20 cellular contexts compared by ENCODE assay signal in the genomic region with DNA sequence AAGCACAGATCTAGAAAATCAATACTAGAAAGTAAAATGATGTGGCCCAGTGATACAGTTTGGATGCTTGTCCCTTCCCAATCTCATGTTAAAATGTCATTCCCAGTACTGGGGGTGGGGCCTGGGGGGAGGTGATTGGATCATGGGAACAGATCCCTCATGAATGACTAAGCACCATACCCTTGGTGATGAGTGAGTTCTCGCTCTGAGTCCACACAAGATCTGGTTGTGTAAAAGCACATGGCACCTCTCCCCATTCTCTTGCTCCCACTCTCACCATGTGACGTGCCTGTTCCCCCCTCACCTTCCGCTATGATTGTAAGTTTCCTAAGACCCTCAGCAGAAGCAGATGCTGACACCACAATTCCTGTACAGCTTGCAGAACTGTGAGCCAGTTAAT.
A peak's percentile ranks its signal among the peaks of the same experiment; 100 is the strongest.
DNase-seq lines count a peak whose midpoint lies in the region; ATAC-seq, FAIRE-seq and TF ChIP-seq lines count a peak whose summit lies in the region.
"Had no signal": no experiment of that assay in that cellular context is flagged by ENCODE, and none has a peak within 500 bp of the region (broad histone marks: within the 10 kb centered on the region; RNA-seq: fewer than 3 reads in every experiment).

No MANE protein-coding gene starts in this region.

- no peak overlapping the region for H3K27ac ChIP-seq in IMR-90 (ENCODE audit: insufficient read depth, low read length)
- no peak overlapping the region for H3K27ac ChIP-seq in H1 (ENCODE audit: low read depth, low read length)
- no peak overlapping the region for H3K27ac ChIP-seq in neural progenitor cell

- H3K4me1 Mint-ChIP-seq in neural progenitor cell (peaks cover 11% of the 10 kb centered on the region), osteocyte (ENCODE audit: unreplicated experiment) (peaks cover 29% of the 10 kb centered on the region)
- H3K4me1 Mint-ChIP-seq: B cell had no signal

- H3K4me2 ChIP-seq in IMR-90 (ENCODE audit: low read depth, low read length) (no peak overlapping the region), H1 (ENCODE audit: insufficient read depth in 1 of 2, low read depth in 2 of 2, low read length in 2 of 2) (no peak overlapping the region), neural progenitor cell (peak overlapping the region; percentile 9)

- BruUV-seq in IMR-90 (replicated peaks; lab: Mats Ljungman, UMichigan) = no TSS peak

- intact Hi-C loops in IMR-90 (cut with micrococcal nuclease) = no loop called here

- FAIRE-seq in H1 (lab: Jason Lieb, UNC) = no peak
- FAIRE-seq: G401.6, GM12892, GM19239, RCC 7860 had no signal

- H2BK120ac ChIP-seq in IMR-90 (ENCODE audit: low read depth, low read length) = no peak overlapping the region
- no peak overlapping the region for H2BK120ac ChIP-seq in H1 (replicated peaks; ENCODE audit: low read depth, low read length)

- no peak for TF ChIP-seq RAD21 in IMR-90 (IDR thresholded peaks at IDR 0.05; ENCODE audit: low read length)
- no peak for TF ChIP-seq RAD21 in H1 (IDR thresholded peaks at IDR 0.05 in 1 of 2, conservative IDR thresholded peaks at IDR 0.05 in 1 of 2; ENCODE audit: low read depth in 2 of 2, low read length in 2 of 2)

- H2BK15ac ChIP-seq in IMR-90 (ENCODE audit: low read depth, low read length) (no peak overlapping the region), H1 (ENCODE audit: low read length) (peak overlapping the region; percentile 90; the same call in 1 of the 2 replicates)

- H3F3A ChIP-seq in neural progenitor cell (ENCODE audit: low read depth) = peaks cover 21% of the 10 kb centered on the region

- H3K4me3 Mint-ChIP-seq in neural progenitor cell (no peak overlapping the region), osteocyte (ENCODE audit: unreplicated experiment) (no peak overlapping the region)
- H3K4me3 Mint-ChIP-seq: B cell; CD4-positive, alpha-beta T cell had no signal

- H3K56ac ChIP-seq in IMR-90 (ENCODE audit: extremely low read depth, insufficient read depth, low read length) (no peak overlapping the region), H1 (replicated peaks; ENCODE audit: insufficient read length, low read depth, low read length) (no peak overlapping the region)

- H2BK5ac ChIP-seq in IMR-90 (ENCODE audit: low read depth, low read length, poor library complexity, severe bottlenecking) (no peak overlapping the region), H1 (ENCODE audit: low read depth, low read length) (0 out of 2 replicates have a peak overlapping the region, but pooled peaks have one; percentile 40)

- H3K9me3 Mint-ChIP-seq in neural progenitor cell (peaks cover 2% of the 10 kb centered on the region), osteocyte (ENCODE audit: unreplicated experiment) (no peaks in the 10 kb centered on the region)

- H3K4me3 ChIP-seq in IMR-90 (ENCODE audit: insufficient read depth, low read depth, low read length) = no peak overlapping the region
- no peak overlapping the region for H3K4me3 ChIP-seq in H1 (ENCODE audit: extremely low read depth in 1 of 4, insufficient read depth in 2 of 4, low read depth in 3 of 4, low read length in 4 of 4)
- H3K4me3 ChIP-seq in neural progenitor cell = no peak overlapping the region

- no peak overlapping the region for H3K4ac ChIP-seq in IMR-90 (ENCODE audit: low read depth, low read length)
- H3K4ac ChIP-seq in H1 (replicated peaks; ENCODE audit: insufficient read length, low read depth, low read length) = no peak overlapping the region

- H3K9me3 ChIP-seq in IMR-90 (ENCODE audit: control insufficient read depth, insufficient read depth, low read length) = no peaks in the 10 kb centered on the region
- H3K9me3 ChIP-seq in H1 (ENCODE audit: insufficient read depth in 2 of 2, low read depth in 1 of 2, low read length in 1 of 2) = no peaks in the 10 kb centered on the region
- H3K9me3 ChIP-seq in neural progenitor cell (ENCODE audit: low read depth) = no peaks in the 10 kb centered on the region

- no peak overlapping the region for H4K5ac ChIP-seq in IMR-90 (ENCODE audit: low read depth, low read length)
- H4K5ac ChIP-seq in H1 (ENCODE audit: insufficient read length, low read depth, low read length) = no peak overlapping the region

- TF ChIP-seq POLR2A in IMR-90 (IDR thresholded peaks at IDR 0.05; ENCODE audit: low read depth, low read length) (no peak), H1 (IDR thresholded peaks at IDR 0.05; ENCODE audit: control extremely low read depth in 1 of 2, low read depth in 2 of 2, low read length in 2 of 2) (no peak)

- DNase-seq in H4 (ENCODE audit: low spot score) = peak; percentile 8
- peak; percentile 61 for DNase-seq in IMR-90
- DNase-seq in H1 (ENCODE audit: low read depth in 1 of 2, low spot score in 2 of 2) = no peak
- peak; percentile 11 for DNase-seq in neural progenitor cell (ENCODE audit: low spot score)
- DNase-seq in NCI-H1694 (lab: John Stamatoyannopoulos, UW) = no peak
- DNase-seq in osteocyte (ENCODE audit: extremely low spot score, unreplicated experiment) = no peak
- DNase-seq: ACHN; CD4-positive, alpha-beta T cell; DMS79 treated with DMSO at 0.1 percent for 48 hours; GOT3; KBM-7; NCI-H1092; NCI-H774; SHP77 treated with DMSO at 0.1 percent for 48 hours had no signal

- H3K9me1 ChIP-seq in IMR-90 (ENCODE audit: insufficient read depth, low read length) = no peaks in the 10 kb centered on the region

- H3K4me1 ChIP-seq in IMR-90 (ENCODE audit: control insufficient read depth, insufficient read depth, low read length) (no peaks in the 10 kb centered on the region), H1 (replicated peaks in 1 of 4; ENCODE audit: control insufficient read depth in 3 of 4, insufficient read depth in 4 of 4, low read length in 3 of 4) (0 out of 7 replicates have a peak, but pooled peaks cover 0 to 5% (median under 1%) of the 10 kb centered on the region in 4 experiments), neural progenitor cell (peaks cover 53% of the 10 kb centered on the region)

- H3K36me3 Mint-ChIP-seq in neural progenitor cell (peaks cover 4% of the 10 kb centered on the region), osteocyte (ENCODE audit: unreplicated experiment) (no peaks in the 10 kb centered on the region)

- H3K23ac ChIP-seq in IMR-90 (ENCODE audit: low read depth, low read length) = no peak overlapping the region
- H3K23ac ChIP-seq in H1 (ENCODE audit: insufficient read length) = no peak overlapping the region

- TF ChIP-seq CTCF in IMR-90 (conservative IDR thresholded peaks at IDR 0.05; ENCODE audit: low read depth, low read length) (no peak), H1 (IDR thresholded peaks at IDR 0.05; ENCODE audit: control extremely low read depth in 1 of 3, insufficient read depth in 1 of 3, low read depth in 1 of 3, low read length in 3 of 3) (no peak), neural progenitor cell (IDR thresholded peaks at IDR 0.05) (no peak), osteocyte (IDR thresholded peaks at IDR 0.05) (no peak)

- WGBS in IMR-90 (ENCODE audit: extremely low coverage in 2 of 2, insufficient read length in 1 of 2), 2 experiments = no CpG with 5 or more reads among the region's 3 CpGs
- WGBS in H1 (ENCODE audit: extremely low coverage in 1 of 2, insufficient coverage in 1 of 2, insufficient read length in 1 of 2, insufficient replicate concordance in 2 of 2, low coverage in 1 of 2, low lambda C conversion rate in 2 of 2, missing lambda C conversion rate in 1 of 2), 2 experiments = 93% methylated on average over 3 of the region's 3 CpGs; no CpG with 5 or more reads in 1 of the 2 experiments

- H3K79me2 ChIP-seq in H1 (ENCODE audit: control insufficient read depth in 1 of 2, insufficient read depth in 2 of 2, low read length in 2 of 2) = no peaks in the 10 kb centered on the region
- no peaks in the 10 kb centered on the region for H3K79me2 ChIP-seq in neural progenitor cell (ENCODE audit: low read depth)

- H3K36me3 ChIP-seq in IMR-90 (ENCODE audit: control insufficient read depth, insufficient read depth, low read length) = no peaks in the 10 kb centered on the region
- no peaks in the 10 kb centered on the region for H3K36me3 ChIP-seq in H1 (ENCODE audit: control insufficient read depth in 2 of 4, insufficient read depth in 4 of 4, low read length in 3 of 4)
- H3K36me3 ChIP-seq in neural progenitor cell = no peaks in the 10 kb centered on the region

- ATAC-seq in IMR-90 (ENCODE audit: low read depth) (no peak), SK-N-SH treated with all-trans-retinoic acid at 6 μM for 48 hours (no peak)

- H3K27me3 ChIP-seq in IMR-90 (ENCODE audit: control insufficient read depth, insufficient read depth, low read length) (no peaks in the 10 kb centered on the region), H1 (replicated peaks in 1 of 4; ENCODE audit: control insufficient read depth in 3 of 4, extremely low read depth in 1 of 4, insufficient read depth in 3 of 4, low read length in 3 of 4) (no peaks in the 10 kb centered on the region), neural progenitor cell (no peaks in the 10 kb centered on the region)

- H2AFZ ChIP-seq in IMR-90 (replicated peaks; ENCODE audit: low read length, poor library complexity) = no peak overlapping the region
- peak overlapping the region; percentile 57; the same call in 1 of the 2 replicates for H2AFZ ChIP-seq in H1 (ENCODE audit: low read length)
- H2AFZ ChIP-seq in neural progenitor cell (replicated peaks) = peak overlapping the region; percentile 36

- H4K91ac ChIP-seq in IMR-90 (ENCODE audit: insufficient read depth, low read depth, low read length) (no peak overlapping the region), H1 (replicated peaks; ENCODE audit: insufficient read length, low read length) (no peak overlapping the region)

- no peak for TF ChIP-seq EP300 in H1 (IDR thresholded peaks at IDR 0.05; ENCODE audit: borderline replicate concordance in 1 of 2, low read depth in 2 of 2, low read length in 2 of 2)

- H2AK5ac ChIP-seq in IMR-90 (ENCODE audit: low read depth, low read length) (no peak overlapping the region), H1 (ENCODE audit: low read depth, low read length) (no peak overlapping the region)

- no peak overlapping the region for H2BK12ac ChIP-seq in H1 (ENCODE audit: low read depth, low read length)

- H3K27ac Mint-ChIP-seq in neural progenitor cell (peak overlapping the region; percentile 86), osteocyte (ENCODE audit: unreplicated experiment) (no peak overlapping the region)
- H3K27ac Mint-ChIP-seq: B cell; CD4-positive, alpha-beta T cell had no signal

- no peak overlapping the region for H4K8ac ChIP-seq in IMR-90 (ENCODE audit: low read depth in 2 of 2, low read length in 2 of 2)
- H4K8ac ChIP-seq in H1 (ENCODE audit: extremely low read depth, insufficient read depth, low read length) = no peak overlapping the region

- H3K79me1 ChIP-seq in IMR-90 (ENCODE audit: low read depth in 1 of 2, low read length in 2 of 2) (no peaks in the 10 kb centered on the region), H1 (ENCODE audit: low read depth, low read length) (no peaks in the 10 kb centered on the region)

- no peak overlapping the region for H3K9ac ChIP-seq in IMR-90 (ENCODE audit: low read depth, low read length)
- no peak overlapping the region for H3K9ac ChIP-seq in H1 (replicated peaks in 1 of 4; ENCODE audit: extremely low read depth in 1 of 4, low read depth in 3 of 4, low read length in 3 of 4)
- no peak overlapping the region for H3K9ac ChIP-seq in neural progenitor cell

- H2BK20ac ChIP-seq in IMR-90 (ENCODE audit: low read depth, low read length) (no peak overlapping the region), H1 (ENCODE audit: low read length) (no peak overlapping the region)

- H3K14ac ChIP-seq in IMR-90 (replicated peaks; ENCODE audit: low read depth, low read length) = no peak overlapping the region
- no peak overlapping the region for H3K14ac ChIP-seq in H1 (ENCODE audit: insufficient read length)

- CTCF ChIA-PET in IMR-90 (lab: Yijun Ruan, JAX) (no interaction called here), H1 (lab: Charles Lee; ENCODE audit: partially characterized antibody) (interaction anchor here (1.2 kb wide), 2 partner anchors 13 to 61 kb away, joined by 3 to 4 read pairs; no protein-coding TSS in a partner anchor)

- no peak overlapping the region for H2AK9ac ChIP-seq in IMR-90 (replicated peaks; ENCODE audit: low read depth, low read length, poor library complexity)

- dilution Hi-C loops in IMR-90 (cut with HindIII; ENCODE audit: low sequenced_read_pairs, unreplicated experiment) = no loop called here

- POLR2A ChIA-PET in IMR-90 (lab: Charles Lee; ENCODE audit: unreplicated experiment) = no interaction called here
- POLR2A ChIA-PET in H1 (lab: Charles Lee; ENCODE audit: partially characterized antibody) = no interaction called here

- in situ Hi-C loops in IMR-90 (cut with MboI; ENCODE audit: low sequenced_read_pairs) = no loop called here

- H3K27me3 Mint-ChIP-seq in neural progenitor cell (ENCODE audit: insufficient read depth, low read depth) (peaks cover 3% of the 10 kb centered on the region), osteocyte (ENCODE audit: unreplicated experiment) (no peaks in the 10 kb centered on the region)
- H3K27me3 Mint-ChIP-seq: B cell; CD4-positive, alpha-beta T cell had no signal

- no peaks in the 10 kb centered on the region for H3K23me2 ChIP-seq in H1 (ENCODE audit: low read depth, low read length)

- H4K20me1 ChIP-seq in IMR-90 (ENCODE audit: insufficient read depth, low read length) (no peaks in the 10 kb centered on the region), H1 (replicated peaks in 1 of 2; ENCODE audit: control insufficient read depth in 1 of 2, insufficient read depth in 2 of 2, low read length in 2 of 2) (no peaks in the 10 kb centered on the region), neural progenitor cell (ENCODE audit: low read depth) (no peaks in the 10 kb centered on the region)

- H3K18ac ChIP-seq in IMR-90 (ENCODE audit: low read depth, low read length) = no peak overlapping the region
- H3K18ac ChIP-seq in H1 (ENCODE audit: extremely low read depth, low read length) = no peak overlapping the region

Comparison
In these comparisons a context has a peak if more than half of its experiments do, and no peak if none do; other contexts are left out.
1. DNase-seq: peak in H4 (single experiment), IMR-90 (single experiment) and neural progenitor cell (single experiment); none in H1 (0 of 2), NCI-H1694 (single experiment) and osteocyte (single experiment).